9 cellular contexts compared by ENCODE assay signal in genomic region chr18:49944681-49945080, GRCh38.
DNase-seq lines count a peak whose midpoint lies in the region; ATAC-seq and TF ChIP-seq lines count a peak whose summit lies in the region.
"Had no signal": no experiment of that assay in that cellular context is flagged by ENCODE, and none has a peak within 500 bp of the region (broad histone marks: within the 10 kb centered on the region; RNA-seq: fewer than 3 reads in every experiment).

No MANE protein-coding gene starts in this region.

- H3K27ac ChIP-seq in effector memory CD4-positive, alpha-beta T cell (ENCODE audit: insufficient read depth, low read length, poor library complexity, severe bottlenecking): no peak overlapping the region

- H3K4me3 ChIP-seq in effector memory CD4-positive, alpha-beta T cell (ENCODE audit: insufficient read depth, low read depth, low read length, poor library complexity, severe bottlenecking): no peak overlapping the region

- ATAC-seq in HG03460 (IDR thresholded peaks at IDR 0.05; ENCODE audit: unreplicated experiment): no peak
- ATAC-seq: T-cell had no signal

- TF ChIP-seq CTCF in GM12873 (IDR thresholded peaks at IDR 0.05; ENCODE audit: insufficient read depth, low read depth, low read length, missing control alignments): peak; percentile 18

- H3K9me3 ChIP-seq in effector memory CD4-positive, alpha-beta T cell (ENCODE audit: control insufficient read depth, low read length): no peaks in the 10 kb centered on the region

- peak; percentile 18 for DNase-seq in HT1080 (ENCODE audit: low read depth)
- peak; percentile 12 for DNase-seq in cerebellum (ENCODE audit: low spot score)
- DNase-seq in myocyte (ENCODE audit: low read depth): peak; percentile 9
- no peak for DNase-seq in effector memory CD4-positive, alpha-beta T cell
- DNase-seq in hepatic stellate cell (ENCODE audit: low spot score): no peak
- DNase-seq in activated CD4-positive, alpha-beta T cell treated with anti-CD3 and anti-CD28 coated beads for 48 hours: no peak

- no peaks in the 10 kb centered on the region for H3K36me3 ChIP-seq in effector memory CD4-positive, alpha-beta T cell (ENCODE audit: control insufficient read depth, insufficient read depth, low read length)

- no peaks in the 10 kb centered on the region for H3K4me1 ChIP-seq in effector memory CD4-positive, alpha-beta T cell (ENCODE audit: control insufficient read depth, insufficient read depth, low read length, poor library complexity, severe bottlenecking)

- no peaks in the 10 kb centered on the region for H3K27me3 ChIP-seq in effector memory CD4-positive, alpha-beta T cell (replicated peaks; ENCODE audit: control insufficient read depth, insufficient read depth, low read length, poor library complexity, severe bottlenecking)

Comparison
In these comparisons a context has a peak if more than half of its experiments do, and no peak if none do; other contexts are left out.
1. DNase-seq: peak in HT1080 (single experiment), cerebellum (single experiment) and myocyte (single experiment); none in effector memory CD4-positive, alpha-beta T cell (0 of 3), hepatic stellate cell (single experiment) and activated CD4-positive, alpha-beta T cell treated with anti-CD3 and anti-CD28 coated beads for 48 hours (single experiment).